32 cellular contexts compared by ENCODE assay signal in the genomic region with DNA sequence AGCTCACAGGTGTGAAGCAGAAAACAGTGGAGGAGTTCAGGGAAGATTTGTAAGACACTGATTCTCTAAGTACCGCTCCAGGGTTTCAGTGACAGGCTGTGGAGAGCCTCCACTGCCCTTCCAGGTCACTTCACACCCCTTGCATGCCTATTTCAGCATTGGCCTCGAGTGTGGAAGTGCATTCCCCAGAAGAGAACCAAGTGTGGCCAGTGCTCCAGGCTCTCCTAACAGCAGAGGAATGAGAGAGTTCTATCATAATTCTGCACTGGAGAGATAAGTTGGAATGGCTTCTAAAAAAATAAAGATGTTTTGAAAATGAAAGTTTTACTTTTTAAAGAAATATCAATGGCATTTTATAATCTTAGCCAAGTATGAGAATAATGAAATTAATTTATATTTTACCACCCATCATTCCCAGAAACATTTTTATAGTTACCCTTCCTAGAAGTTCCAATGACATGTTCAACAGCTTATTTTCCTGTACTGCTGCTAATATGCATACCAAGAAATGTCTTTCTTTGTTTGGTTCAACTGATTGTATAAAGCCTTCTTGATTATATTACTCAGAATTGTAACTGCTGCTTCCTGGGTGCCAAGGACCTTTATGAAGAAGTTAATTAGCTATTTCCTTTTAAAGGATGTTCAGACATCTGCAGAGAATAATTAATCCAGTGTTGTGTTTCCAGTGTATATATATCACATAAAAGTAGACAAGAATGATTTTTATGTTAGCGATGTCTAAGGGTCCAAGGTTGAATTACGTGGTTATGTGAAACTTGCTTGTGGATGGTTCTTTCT.
"Had no signal": no experiment of that assay in that cellular context is flagged by ENCODE, and none has a peak within 500 bp of the region (broad histone marks: within the 10 kb centered on the region; RNA-seq: fewer than 3 reads in every experiment).

No MANE protein-coding gene starts in this region.

- H3K9me3 ChIP-seq: esophagus muscularis mucosa, heart right ventricle, left lung, right atrium auricular region, testis, transverse colon had no signal

- H3K27me3 ChIP-seq: esophagus muscularis mucosa, heart right ventricle, left lung, neural progenitor cell, right atrium auricular region, testis, transverse colon had no signal

- DNase-seq: activated CD4-positive, alpha-beta T cell treated with anti-CD3 and anti-CD28 coated beads for 48 hours; activated CD4-positive, alpha-beta T cell treated with anti-CD3 and anti-CD28 coated beads, Interleukin-2, amount 50 U/mL, for 48 hours; activated CD8-positive, alpha-beta memory T cell treated with anti-CD3 and anti-CD28 coated beads, Interleukin-2, amount 50 U/mL, for 4 hours; activated gamma-delta T cell; activated naive CD4-positive, alpha-beta T cell treated with anti-CD3 and anti-CD28 coated beads, Interleukin-2, amount 10 ng/mL, durations not matched to agents 7 days and 5 days; activated naive CD8-positive, alpha-beta T cell treated with anti-CD3 and anti-CD28 coated beads, Interleukin-2, amount 10 ng/mL, durations not matched to agents 7 days and 5 days; activated T-cell treated with anti-CD3 and anti-CD28 coated beads, Interleukin-2, amount 50 U/mL, for 24 hours; amygdala; dermis blood vessel endothelial cell; effector CD4-positive, alpha-beta T cell; foreskin melanocyte; heart right ventricle; left lung; midbrain; natural killer cell; occipital lobe; stimulated activated CD4-positive, alpha-beta T cell treated with anti-CD3 and anti-CD28 coated beads, Interleukin-2, amount 100 ng/mL, for 48 hours; stimulated activated naive CD8-positive, alpha-beta T cell treated with anti-CD3 and anti-CD28 coated beads, Interleukin-15, Interleukin-2, amounts not matched to agents 100 U/mL and 50 U/mL, for 24 hours; SW 1271; T-helper 9 cell; testis; transverse colon had no signal

- FAIRE-seq: bronchial epithelial cell, colon, TTC549, urothelium cell line had no signal

- H3K4me2 ChIP-seq: neural progenitor cell had no signal

- H3K27ac ChIP-seq: esophagus muscularis mucosa, left lung, neural progenitor cell, testis, transverse colon, VCaP had no signal

- H3K36me3 ChIP-seq: esophagus muscularis mucosa, heart right ventricle, left lung, neural progenitor cell, right atrium auricular region, transverse colon had no signal

- H3K9ac ChIP-seq: neural progenitor cell had no signal

- H3K27ac Mint-ChIP-seq: activated naive CD4-positive, alpha-beta T cell treated with anti-CD3 and anti-CD28 coated beads, Interleukin-2, amount 10 ng/mL, durations not matched to agents 7 days and 5 days; activated naive CD8-positive, alpha-beta T cell treated with anti-CD3 and anti-CD28 coated beads, Interleukin-2, amount 10 ng/mL, durations not matched to agents 7 days and 5 days; activated T-cell treated with anti-CD3 and anti-CD28 coated beads, Interleukin-2, amount 50 U/mL, for 24 hours; natural killer cell; neural progenitor cell; T-helper 1 cell treated with Interleukin-12 subunit alpha and Interleukin-12 subunit beta and Interleukin-4 antibody, amounts not matched to agents 30 μg/mL and 1 μg/mL, for 36 hours had no signal

- H3K4me3 ChIP-seq: esophagus muscularis mucosa, heart right ventricle, left lung, neural progenitor cell, right atrium auricular region, testis, transverse colon had no signal

- H3K9me3 Mint-ChIP-seq: activated naive CD4-positive, alpha-beta T cell treated with anti-CD3 and anti-CD28 coated beads, Interleukin-2, amount 10 ng/mL, durations not matched to agents 7 days and 5 days; activated naive CD8-positive, alpha-beta T cell treated with anti-CD3 and anti-CD28 coated beads, Interleukin-2, amount 10 ng/mL, durations not matched to agents 7 days and 5 days; activated T-cell treated with anti-CD3 and anti-CD28 coated beads, Interleukin-2, amount 50 U/mL, for 24 hours; central memory CD8-positive, alpha-beta T cell; natural killer cell; neural progenitor cell had no signal

- ATAC-seq: left lung; natural killer cell; stimulated activated naive CD8-positive, alpha-beta T cell treated with anti-CD3 and anti-CD28 coated beads, Interleukin-15, Interleukin-2, amounts not matched to agents 100 U/mL and 50 U/mL, for 24 hours had no signal

- H3K36me3 Mint-ChIP-seq: activated naive CD4-positive, alpha-beta T cell treated with anti-CD3 and anti-CD28 coated beads, Interleukin-2, amount 10 ng/mL, durations not matched to agents 7 days and 5 days; activated naive CD8-positive, alpha-beta T cell treated with anti-CD3 and anti-CD28 coated beads, Interleukin-2, amount 10 ng/mL, durations not matched to agents 7 days and 5 days; natural killer cell; neural progenitor cell had no signal

- H3K4me3 Mint-ChIP-seq: activated naive CD4-positive, alpha-beta T cell treated with anti-CD3 and anti-CD28 coated beads, Interleukin-2, amount 10 ng/mL, durations not matched to agents 7 days and 5 days; activated naive CD8-positive, alpha-beta T cell treated with anti-CD3 and anti-CD28 coated beads, Interleukin-2, amount 10 ng/mL, durations not matched to agents 7 days and 5 days; activated T-cell treated with anti-CD3 and anti-CD28 coated beads, Interleukin-2, amount 50 U/mL, for 24 hours; central memory CD8-positive, alpha-beta T cell; natural killer cell; neural progenitor cell; T-helper 1 cell treated with Interleukin-12 subunit alpha and Interleukin-12 subunit beta and Interleukin-4 antibody, amounts not matched to agents 30 μg/mL and 1 μg/mL, for 36 hours had no signal

- H3K4me1 Mint-ChIP-seq: activated naive CD4-positive, alpha-beta T cell treated with anti-CD3 and anti-CD28 coated beads, Interleukin-2, amount 10 ng/mL, durations not matched to agents 7 days and 5 days; activated naive CD8-positive, alpha-beta T cell treated with anti-CD3 and anti-CD28 coated beads, Interleukin-2, amount 10 ng/mL, durations not matched to agents 7 days and 5 days; central memory CD8-positive, alpha-beta T cell; natural killer cell; neural progenitor cell had no signal

- H3K4me1 ChIP-seq: left lung, neural progenitor cell, testis, transverse colon had no signal

- H2AFZ ChIP-seq: neural progenitor cell had no signal
